Comparison of ENCODE assay signal across 8 cellular contexts in the genomic region with DNA sequence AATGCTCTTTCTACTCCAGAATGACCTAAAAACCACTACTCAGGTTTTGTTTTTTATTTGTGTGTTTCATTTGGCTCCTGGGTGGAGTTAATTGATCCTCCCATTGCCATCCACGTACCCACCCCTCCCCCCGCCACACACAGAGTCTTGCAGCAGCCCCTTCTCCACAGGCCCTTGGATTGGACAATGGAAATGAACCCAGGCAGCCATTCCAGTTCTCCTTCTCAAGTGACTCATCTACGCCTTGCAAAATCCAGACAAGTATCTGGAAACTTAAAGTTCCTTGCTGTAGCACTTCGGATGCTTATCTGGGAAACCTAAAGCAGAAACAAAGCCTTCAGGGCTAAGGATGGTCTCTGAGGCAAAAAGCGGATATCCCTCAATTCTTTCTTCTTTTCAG. TPM values are rescaled to one million over a fixed set of nuclear protein-coding genes. Genes with fewer than 3 reads are reported as not detected.
"Had no signal": no experiment of that assay in that cellular context is flagged by ENCODE, and none has a peak within 500 bp of the region (broad histone marks: within the 10 kb centered on the region; RNA-seq: fewer than 3 reads in every experiment).

No MANE protein-coding gene starts in this region.

RNA-seq across cellular contexts. Expression of a gene that starts 1.3 kb away (rescaled TPM):
- total RNA-seq: activated CD4-positive, alpha-beta T cell treated with anti-CD3 and anti-CD28 coated beads, Interleukin-2, amount 10 ng/mL, durations not matched to agents 7 days and 5 days; astrocyte; bronchial epithelial cell; chondrocyte; dermis microvascular lymphatic vessel endothelial cell; endodermal cell; fibroblast of lung; T-helper 2 cell treated with Interferon-gamma antibody and Interleukin-4, amounts not matched to agents 100 ng/mL and 5 ng/mL, for 36 hours had no signal
- polyA plus RNA-seq: fibroblast of lung had no signal

RNA-seq across cellular contexts. Expression of a gene that starts 26.6 kb away (rescaled TPM):
- total RNA-seq: endodermal cell had no signal

RNA-seq across cellular contexts. Expression of a gene that starts 45.7 kb away (rescaled TPM):
- total RNA-seq: activated CD4-positive, alpha-beta T cell treated with anti-CD3 and anti-CD28 coated beads, Interleukin-2, amount 10 ng/mL, durations not matched to agents 7 days and 5 days; astrocyte; bronchial epithelial cell; chondrocyte; endodermal cell had no signal
